In genomic region chr10:70337201-70337651, GRCh38 we compare ENCODE assay signal across 17 cellular contexts. TPM values are rescaled to one million over a fixed set of nuclear protein-coding genes. Genes with fewer than 3 reads are reported as not detected.
A peak's percentile ranks its signal among the peaks of the same experiment; 100 is the strongest.
DNase-seq lines count a peak whose midpoint lies in the region; ATAC-seq and TF ChIP-seq lines count a peak whose summit lies in the region.
"Had no signal": no experiment of that assay in that cellular context is flagged by ENCODE, and none has a peak within 500 bp of the region (broad histone marks: within the 10 kb centered on the region; RNA-seq: fewer than 3 reads in every experiment).

No MANE protein-coding gene starts in this region.

- TF ChIP-seq CTCF in MCF 10A (IDR thresholded peaks at IDR 0.05; ENCODE audit: unreplicated experiment) = no peak
- no peak for TF ChIP-seq CTCF in breast epithelium (IDR thresholded peaks at IDR 0.05)
- no peak for TF ChIP-seq CTCF in colonic mucosa (IDR thresholded peaks at IDR 0.05)

- no peak overlapping the region for H2BK5ac ChIP-seq in mesenchymal stem cell (ENCODE audit: low read depth, low read length, poor library complexity, severe bottlenecking)

- H2AK5ac ChIP-seq in mesenchymal stem cell (ENCODE audit: low read length, severe bottlenecking) = no peak overlapping the region

- no peak overlapping the region for H3K14ac ChIP-seq in mesenchymal stem cell (ENCODE audit: low read length in 2 of 2)

- H3K27ac ChIP-seq in breast epithelium = no peak overlapping the region
- no peak overlapping the region for H3K27ac ChIP-seq in colonic mucosa
- H3K27ac ChIP-seq in mesenchymal stem cell (ENCODE audit: low read length, poor library complexity, severe bottlenecking) = no peak overlapping the region
- H3K27ac ChIP-seq: upper lobe of right lung, VCaP had no signal

- no peak overlapping the region for H3K18ac ChIP-seq in mesenchymal stem cell (ENCODE audit: low read depth in 1 of 2, low read length in 2 of 2)

- 90% methylated on average over 5 of the region's 5 CpGs for WGBS in mesenchymal stem cell

- CTCF ChIA-PET in MCF 10A (lab: Yijun Ruan, JAX) = interaction anchor here (1.0 to 1.3 kb wide), 2 partner anchors 13 to 28 kb away, joined by 3 to 5 read pairs; no protein-coding TSS in a partner anchor

- H3K4me2 ChIP-seq in mesenchymal stem cell (ENCODE audit: low read length, poor library complexity, severe bottlenecking) = no peak overlapping the region

- H3K9ac ChIP-seq in colonic mucosa (ENCODE audit: low read depth in 2 of 2, low read length in 2 of 2) (no peak overlapping the region), mesenchymal stem cell (ENCODE audit: low read length) (no peak overlapping the region)

- no peak overlapping the region for H2BK12ac ChIP-seq in mesenchymal stem cell (ENCODE audit: low read length in 2 of 2)

- no peak overlapping the region for H4K91ac ChIP-seq in mesenchymal stem cell (ENCODE audit: low read length)

- peak overlapping the region; percentile 67 for H3K27ac Mint-ChIP-seq in MCF 10A (ENCODE audit: low read depth, unreplicated experiment)

- H3K9me3 ChIP-seq in breast epithelium = no peaks in the 10 kb centered on the region
- H3K9me3 ChIP-seq in colonic mucosa = no peaks in the 10 kb centered on the region
- peaks cover 10% of the 10 kb centered on the region for H3K9me3 ChIP-seq in mesenchymal stem cell (ENCODE audit: control insufficient read depth, low read length)
- H3K9me3 ChIP-seq: mucosa of descending colon, upper lobe of right lung had no signal

- no peak overlapping the region for H3K4me3 Mint-ChIP-seq in MCF 10A (ENCODE audit: unreplicated experiment)

- H3K9me3 Mint-ChIP-seq in MCF 10A (ENCODE audit: unreplicated experiment) = no peaks in the 10 kb centered on the region

- no TSS peak for BruUV-seq in MCF 10A (replicated peaks; lab: Mats Ljungman, UMichigan)

- H4K8ac ChIP-seq in mesenchymal stem cell (ENCODE audit: low read length) = no peak overlapping the region

- no peaks in the 10 kb centered on the region for H3K27me3 Mint-ChIP-seq in MCF 10A (ENCODE audit: insufficient read depth, unreplicated experiment)

- no peaks in the 10 kb centered on the region for H3K36me3 Mint-ChIP-seq in MCF 10A (ENCODE audit: insufficient read depth, unreplicated experiment)

- POLR2A ChIA-PET in MCF 10A (lab: Yijun Ruan, JAX) = interaction anchor here (0.6 to 2.4 kb wide), 11 partner anchors 12 to 112 kb away, joined by 3 to 9 read pairs (median 4); partner anchors contain the start of genes EIF4EBP2 and PPA1

- no peak overlapping the region for H2BK15ac ChIP-seq in mesenchymal stem cell (ENCODE audit: low read depth, poor library complexity, severe bottlenecking)

- no peak overlapping the region for H2AFZ ChIP-seq in mesenchymal stem cell (ENCODE audit: low read depth, low read length)

- no peak for ATAC-seq in HG03025 (IDR thresholded peaks at IDR 0.05; ENCODE audit: low FRiP score, unreplicated experiment)
- ATAC-seq: mucosa of descending colon, upper lobe of right lung had no signal

- DNase-seq in MCF 10A (ENCODE audit: unreplicated experiment) = peak; percentile 65
- no peak for DNase-seq in breast epithelium (ENCODE audit: low spot score in 2 of 2)
- peak; percentile 65 for DNase-seq in NCI-H446 treated with DMSO at 0.1 percent for 48 hours (lab: John Stamatoyannopoulos, UW)
- peak; percentile 29 for DNase-seq in fibroblast of gingiva (ENCODE audit: low read depth)
- DNase-seq in ureter (ENCODE audit: low spot score) = no peak
- DNase-seq in colonic mucosa = no peak
- DNase-seq in mesenchymal stem cell = no peak
- DNase-seq: activated naive CD4-positive, alpha-beta T cell treated with anti-CD3 and anti-CD28 coated beads, Interleukin-2, amount 50 U/mL, for 16 hours; mucosa of descending colon; NCI-H82; stimulated activated CD4-positive, alpha-beta T cell treated with anti-CD3 and anti-CD28 coated beads, Interleukin-1b, Interleukin-23, amount 100 ng/mL, for 48 hours; upper lobe of right lung had no signal

- no peak overlapping the region for H2BK120ac ChIP-seq in mesenchymal stem cell (ENCODE audit: low read depth, low read length)

- no peak overlapping the region for H3K4ac ChIP-seq in mesenchymal stem cell (ENCODE audit: low read depth in 1 of 2, low read length in 2 of 2)

- intact Hi-C loops in MCF 10A (cut with micrococcal nuclease) = no loop called here
- intact Hi-C loops in breast epithelium (cut with DNase I; ENCODE audit: low total_unique reads) = no loop called here
- intact Hi-C loops in colonic mucosa (cut with DNase I) = no loop called here

- H3K4me1 Mint-ChIP-seq in MCF 10A (ENCODE audit: insufficient read depth, unreplicated experiment) = peaks cover 33% of the 10 kb centered on the region

- H3K36me3 ChIP-seq in breast epithelium (no peaks in the 10 kb centered on the region), colonic mucosa (no peaks in the 10 kb centered on the region), mesenchymal stem cell (ENCODE audit: control insufficient read depth in 1 of 2, insufficient read depth in 2 of 2, low read depth in 1 of 2, low read length in 2 of 2) (peaks cover 8 to 23% of the 10 kb centered on the region in 2 experiments)
- H3K36me3 ChIP-seq: upper lobe of right lung had no signal

- H3K4me3 ChIP-seq in breast epithelium = no peak overlapping the region
- H3K4me3 ChIP-seq in colonic mucosa = no peak overlapping the region
- no peak overlapping the region for H3K4me3 ChIP-seq in mesenchymal stem cell (ENCODE audit: insufficient read depth in 1 of 2, low read depth in 1 of 2, low read length in 2 of 2)
- H3K4me3 ChIP-seq: mucosa of descending colon, upper lobe of right lung had no signal

- peaks cover 0 to 3% of the 10 kb centered on the region in 2 donors for H3K4me1 ChIP-seq in breast epithelium
- H3K4me1 ChIP-seq in colonic mucosa = peaks cover 3% of the 10 kb centered on the region
- H3K4me1 ChIP-seq in mesenchymal stem cell (ENCODE audit: control insufficient read depth, insufficient read depth, low read depth, low read length) = peaks cover 19% of the 10 kb centered on the region

- peaks cover 18% of the 10 kb centered on the region for H3K79me1 ChIP-seq in mesenchymal stem cell (replicated peaks; ENCODE audit: low read length, poor library complexity, severe bottlenecking)

- no peak overlapping the region for H3K23ac ChIP-seq in mesenchymal stem cell (ENCODE audit: low read length in 2 of 2)

- TF ChIP-seq POLR2A in breast epithelium (IDR thresholded peaks at IDR 0.05) = no peak

- H3K27me3 ChIP-seq in breast epithelium (no peaks in the 10 kb centered on the region), colonic mucosa (no peaks in the 10 kb centered on the region), mesenchymal stem cell (ENCODE audit: control insufficient read depth in 1 of 2, insufficient read depth in 1 of 2, low read length in 2 of 2) (no peaks in the 10 kb centered on the region)
- H3K27me3 ChIP-seq: upper lobe of right lung had no signal

RNA-seq across cellular contexts. Expression of gene LRRC20, which starts 45.2 kb away (rescaled TPM):
- 1.1 and 1.5 TPM in 2 replicates for total RNA-seq in MCF 10A (2022)
- 1 to 10 TPM; 3.9 to 5.3 (median 4.4) TPM for total RNA-seq in breast epithelium
- 5.4 TPM for total RNA-seq in ureter
- 1 to 10 TPM; 5.0 to 9.8 TPM for total RNA-seq in colonic mucosa
- 15.0 TPM for polyA plus RNA-seq in mesenchymal stem cell (2013, experiment 1 of 2)
- polyA plus RNA-seq in mesenchymal stem cell (2013, experiment 2 of 2) = 16.2 TPM

RNA-seq across cellular contexts. Expression of gene NPFFR1, which starts 53.4 kb away (rescaled TPM):
- not detected in 2 replicates for total RNA-seq in MCF 10A (2022)
- under 1 TPM in 1 of 3 donors, not detected in 2; 0.44 TPM for total RNA-seq in breast epithelium
- 0.05 TPM for total RNA-seq in ureter
- under 1 TPM; 0.07 to 0.08 TPM for total RNA-seq in colonic mucosa
- polyA plus RNA-seq in mesenchymal stem cell (2013, experiment 1 of 2) = under 0.01 TPM
- polyA plus RNA-seq in mesenchymal stem cell (2013, experiment 2 of 2) = under 0.01 TPM
- total RNA-seq: G401, pulmonary artery endothelial cell, SK-MEL-5 had no signal

Comparison
In these comparisons a context has a peak if more than half of its experiments do, and no peak if none do; other contexts are left out.
1. DNase-seq: peak in MCF 10A (single experiment), NCI-H446 treated with DMSO at 0.1 percent for 48 hours (single experiment) and fibroblast of gingiva (single experiment); none in breast epithelium (0 of 2), ureter (single experiment), colonic mucosa (single experiment) and mesenchymal stem cell (single experiment).